Comparison of ENCODE assay signal across 11 cellular contexts in the genomic region with DNA sequence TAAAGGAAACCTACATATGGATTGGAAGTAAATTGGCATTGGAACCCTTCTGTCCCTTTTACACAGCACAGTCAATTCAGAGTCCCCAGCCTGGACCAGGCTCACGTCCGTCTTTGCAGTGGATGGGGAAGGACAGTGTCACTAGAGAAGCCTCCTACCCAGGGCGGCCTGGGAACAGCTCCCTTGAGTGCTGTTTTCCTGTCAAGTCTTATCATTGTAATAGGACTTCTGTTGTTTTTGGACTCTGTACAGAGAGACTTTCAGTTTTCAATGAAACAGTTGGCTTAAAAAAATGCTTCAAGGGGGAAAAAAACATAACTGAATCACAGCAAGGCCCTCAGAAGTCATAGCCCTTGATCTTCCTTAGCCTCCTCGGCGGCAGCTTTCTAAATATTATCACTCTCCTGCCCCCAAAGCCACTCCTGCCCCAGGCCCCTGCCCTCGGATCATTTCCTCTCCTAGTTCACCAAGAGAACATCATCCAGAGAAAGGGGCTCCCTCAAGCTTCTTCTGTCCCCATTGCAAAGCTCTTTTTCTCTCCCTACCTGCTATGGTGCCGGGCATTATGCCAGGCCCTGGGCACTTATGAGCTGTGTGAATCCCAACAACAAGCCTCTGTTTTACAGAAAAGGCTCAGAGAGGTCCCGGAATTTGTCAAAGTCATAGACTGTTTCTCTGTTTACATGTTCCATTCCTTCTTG. TPM values are rescaled to one million over a fixed set of nuclear protein-coding genes. Genes with fewer than 3 reads are reported as not detected.
DNase-seq lines count a peak whose midpoint lies in the region; ATAC-seq and TF ChIP-seq lines count a peak whose summit lies in the region.
"Had no signal": no experiment of that assay in that cellular context is flagged by ENCODE, and none has a peak within 500 bp of the region (broad histone marks: within the 10 kb centered on the region; RNA-seq: fewer than 3 reads in every experiment).

No MANE protein-coding gene starts in this region.

- H3K18ac ChIP-seq in neuronal stem cell (ENCODE audit: low read length), result no peak overlapping the region

- peaks cover 0 to 2% of the 10 kb centered on the region in 2 donors for H3K4me1 ChIP-seq in neuronal stem cell (ENCODE audit: control insufficient read depth in 2 of 2, insufficient read depth in 1 of 2, low read depth in 1 of 2, low read length in 2 of 2)

- H3K4ac ChIP-seq in neuronal stem cell (ENCODE audit: low read length), result no peak overlapping the region

- H2BK12ac ChIP-seq in neuronal stem cell (ENCODE audit: low read length), result no peak overlapping the region

- peak; percentile 69 for ATAC-seq in left ventricle myocardium superior
- ATAC-seq in sciatic nerve, result peak; percentile 89

- CTCF ChIA-PET in HEK293T (lab: Yijun Ruan, JAX), result interaction anchor here (1.3 kb wide), 1 partner anchor 127 kb away, joined by 4 read pairs; no protein-coding TSS in a partner anchor

- H3K9me3 ChIP-seq in neuronal stem cell (replicated peaks in 1 of 2; ENCODE audit: control insufficient read depth in 2 of 2, insufficient read depth in 1 of 2, low read depth in 1 of 2, low read length in 2 of 2), result no peaks in the 10 kb centered on the region

- H3K4me3 ChIP-seq in neuronal stem cell (ENCODE audit: low read length in 2 of 2), result no peak overlapping the region

- peaks cover 0 to 2% (median 0%) of the 10 kb centered on the region in 3 experiments for H3K27me3 ChIP-seq in neuronal stem cell (ENCODE audit: control insufficient read depth in 3 of 3, insufficient read depth in 3 of 3, low read depth in 1 of 3, low read length in 3 of 3)

- H3K14ac ChIP-seq in neuronal stem cell (ENCODE audit: low read length), result no peak overlapping the region

- WGBS in neuronal stem cell (ENCODE audit: extremely low coverage in 2 of 2, insufficient read length in 2 of 2, insufficient replicate concordance in 1 of 2), 2 donors, result no CpG with 5 or more reads among the region's 8 CpGs

- intact Hi-C loops in left ventricle myocardium superior (cut with micrococcal nuclease) (no loop called here), sciatic nerve (cut with DNase I) (no loop called here)

- H3K4me2 ChIP-seq in neuronal stem cell (ENCODE audit: insufficient read depth, low read length, poor library complexity, severe bottlenecking), result no peak overlapping the region

- no peak overlapping the region for H3K27ac ChIP-seq in neuronal stem cell (replicated peaks; ENCODE audit: low read length)

- peak; percentile 58 for DNase-seq in HEK293T (ENCODE audit: extremely low spot score)
- peak; percentile 16 for DNase-seq in amniotic stem cell (lab: John Stamatoyannopoulos, UW)
- DNase-seq in left ventricle myocardium superior, result peak; percentile 36
- DNase-seq in sciatic nerve (ENCODE audit: low spot score), result no peak
- no peak for DNase-seq in NCI-H2171 (lab: John Stamatoyannopoulos, UW)
- DNase-seq in NCI-H526 (lab: John Stamatoyannopoulos, UW), result no peak
- no peak for DNase-seq in neuronal stem cell (ENCODE audit: low spot score)
- no peak for DNase-seq in NCI-H2107 treated with DMSO at 0.1 percent for 48 hours (lab: John Stamatoyannopoulos, UW; ENCODE audit: unreplicated experiment)
- DNase-seq: CD4-positive, alpha-beta memory T cell; effector memory CD4-positive, alpha-beta T cell; Kasumi-1 had no signal

- no peak overlapping the region for H2AFZ ChIP-seq in neuronal stem cell (ENCODE audit: low read length)

- POLR2A ChIA-PET in HEK293T (lab: Yijun Ruan, JAX), result interaction anchor here (1.6 kb wide), 1 partner anchor 37 kb away, joined by 7 read pairs; no protein-coding TSS in a partner anchor

- no peak overlapping the region for H3K23ac ChIP-seq in neuronal stem cell (ENCODE audit: low read depth, low read length, poor library complexity)

- no peak overlapping the region for H2AK5ac ChIP-seq in neuronal stem cell (ENCODE audit: low read depth, low read length)

- H3K36me3 ChIP-seq in neuronal stem cell (replicated peaks in 1 of 2; ENCODE audit: control insufficient read depth in 2 of 2, insufficient read depth in 2 of 2, low read length in 2 of 2), result no peaks in the 10 kb centered on the region

- H4K91ac ChIP-seq in neuronal stem cell (ENCODE audit: low read depth, low read length, poor library complexity), result no peak overlapping the region

- H3K79me1 ChIP-seq in neuronal stem cell (ENCODE audit: low read depth, low read length), result no peaks in the 10 kb centered on the region

- no peak overlapping the region for H3K9ac ChIP-seq in neuronal stem cell (ENCODE audit: low read depth, low read length, poor library complexity)

- no peak overlapping the region for H2BK15ac ChIP-seq in neuronal stem cell (ENCODE audit: low read length)

- no peak overlapping the region for H2BK120ac ChIP-seq in neuronal stem cell (ENCODE audit: low read depth, low read length)

- no peak overlapping the region for H4K8ac ChIP-seq in neuronal stem cell (ENCODE audit: low read depth, low read length)

- H2BK5ac ChIP-seq in neuronal stem cell (ENCODE audit: low read length), result no peak overlapping the region

TF ChIP-seq in HEK293T, 16 proteins besides CTCF, POLR2A, EP300 and RAD21:
- TF ChIP-seq LEF1 (IDR thresholded peaks at IDR 0.05; ENCODE audit: borderline replicate concordance), result no peak
- TF ChIP-seq, protein P1, sequence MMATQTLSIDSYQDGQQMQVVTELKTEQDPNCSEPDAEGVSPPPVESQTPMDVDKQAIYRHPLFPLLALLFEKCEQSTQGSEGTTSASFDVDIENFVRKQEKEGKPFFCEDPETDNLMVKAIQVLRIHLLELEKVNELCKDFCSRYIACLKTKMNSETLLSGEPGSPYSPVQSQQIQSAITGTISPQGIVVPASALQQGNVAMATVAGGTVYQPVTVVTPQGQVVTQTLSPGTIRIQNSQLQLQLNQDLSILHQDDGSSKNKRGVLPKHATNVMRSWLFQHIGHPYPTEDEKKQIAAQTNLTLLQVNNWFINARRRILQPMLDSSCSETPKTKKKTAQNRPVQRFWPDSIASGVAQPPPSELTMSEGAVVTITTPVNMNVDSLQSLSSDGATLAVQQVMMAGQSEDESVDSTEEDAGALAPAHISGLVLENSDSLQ (IDR thresholded peaks at IDR 0.05), result peak; percentile 63
TF ChIP-seq in HEK293T: peak in this region for 1.

RNA-seq across cellular contexts. Expression of a gene that starts 37.8 kb away (rescaled TPM):
- 20.6 TPM for total RNA-seq in left ventricle myocardium superior
- total RNA-seq in sciatic nerve, result 22.2 TPM
- polyA plus RNA-seq in neuronal stem cell (2013, experiment 1 of 2), result 10.8 TPM
- 10.7 TPM for polyA plus RNA-seq in neuronal stem cell (2013, experiment 2 of 2)
- total RNA-seq: CD4-positive, alpha-beta memory T cell had no signal
- polyA plus RNA-seq: CD4-positive, alpha-beta memory T cell had no signal

Comparison
In these comparisons a context has a peak if more than half of its experiments do, and no peak if none do; other contexts are left out.
1. DNase-seq: peak in HEK293T (single experiment), amniotic stem cell (single experiment) and left ventricle myocardium superior (single experiment); none in sciatic nerve (single experiment), NCI-H2171 (single experiment), NCI-H526 (0 of 2), neuronal stem cell (single experiment) and NCI-H2107 treated with DMSO at 0.1 percent for 48 hours (single experiment).